ENCODE assay signal across 22 cellular contexts in genomic region chr4:57220734-57221133, GRCh38.
DNase-seq lines count a peak whose midpoint lies in the region; ATAC-seq and TF ChIP-seq lines count a peak whose summit lies in the region.
"Had no signal": no experiment of that assay in that cellular context is flagged by ENCODE, and none has a peak within 500 bp of the region (broad histone marks: within the 10 kb centered on the region; RNA-seq: fewer than 3 reads in every experiment).

No MANE protein-coding gene starts in this region.

- H3K27me3 Mint-ChIP-seq in nephron progenitor cell (ENCODE audit: low read depth, poor library complexity), result no peaks in the 10 kb centered on the region
- H3K27me3 Mint-ChIP-seq in activated T-cell treated with anti-CD3 and anti-CD28 coated beads, Interleukin-2, amount 50 U/mL, for 4 hours (ENCODE audit: low read depth), result no peaks in the 10 kb centered on the region
- H3K27me3 Mint-ChIP-seq in activated CD8-positive, alpha-beta T cell treated with anti-CD3 and anti-CD28 coated beads, Interleukin-2, amount 10 ng/mL, durations not matched to agents 7 days and 5 days (ENCODE audit: low read depth), result no peaks in the 10 kb centered on the region

- H3F3A ChIP-seq in PC-3 (ENCODE audit: low read length, unreplicated experiment), result no peaks in the 10 kb centered on the region

- H3K4me2 ChIP-seq in PC-3 (ENCODE audit: low read length), result no peak overlapping the region

- H3K4me3 ChIP-seq in PC-3 (ENCODE audit: low read length), result no peak overlapping the region
- H3K4me3 ChIP-seq: SJSA1 had no signal

- no peak overlapping the region for H2AFZ ChIP-seq in PC-3 (ENCODE audit: low read length)

- H4K20me1 ChIP-seq in PC-3 (ENCODE audit: low read length), result no peaks in the 10 kb centered on the region

- ATAC-seq in GM18867 (IDR thresholded peaks at IDR 0.05; ENCODE audit: unreplicated experiment) (peak; percentile 54), HG03103 (IDR thresholded peaks at IDR 0.05; ENCODE audit: low read depth, unreplicated experiment) (peak; percentile 60), PC-3 (no peak), HG02610 (IDR thresholded peaks at IDR 0.05; ENCODE audit: unreplicated experiment) (no peak)
- ATAC-seq in activated T-cell treated with anti-CD3 and anti-CD28 coated beads, Interleukin-2, amount 50 U/mL, for 4 hours, result no peak
- ATAC-seq in activated CD8-positive, alpha-beta T cell treated with anti-CD3 and anti-CD28 coated beads, Interleukin-2, amount 10 ng/mL, durations not matched to agents 7 days and 5 days, result no peak
- ATAC-seq: Right ventricle myocardium inferior had no signal

- peaks cover 18% of the 10 kb centered on the region for H3K9me3 Mint-ChIP-seq in nephron progenitor cell
- H3K9me3 Mint-ChIP-seq in activated T-cell treated with anti-CD3 and anti-CD28 coated beads, Interleukin-2, amount 50 U/mL, for 4 hours, result peaks cover 5% of the 10 kb centered on the region
- no peaks in the 10 kb centered on the region for H3K9me3 Mint-ChIP-seq in activated CD8-positive, alpha-beta T cell treated with anti-CD3 and anti-CD28 coated beads, Interleukin-2, amount 10 ng/mL, durations not matched to agents 7 days and 5 days (ENCODE audit: insufficient read depth)

- CTCF ChIA-PET in PC-3 (lab: Charles Lee), result no interaction called here
- CTCF ChIA-PET in activated CD8-positive, alpha-beta T cell treated with anti-CD3 and anti-CD28 coated beads, Interleukin-2, amount 10 ng/mL, durations not matched to agents 7 days and 5 days (lab: Charles Lee), result interaction anchor here (1.1 to 1.4 kb wide), 2 partner anchors 30 to 57 kb away, joined by 4 to 5 read pairs; no protein-coding TSS in a partner anchor

- H3K27ac Mint-ChIP-seq in nephron progenitor cell, result peak overlapping the region; percentile 57
- no peak overlapping the region for H3K27ac Mint-ChIP-seq in activated CD8-positive, alpha-beta T cell treated with anti-CD3 and anti-CD28 coated beads, Interleukin-2, amount 10 ng/mL, durations not matched to agents 7 days and 5 days
- H3K27ac Mint-ChIP-seq: CD8-positive, alpha-beta memory T cell had no signal

- POLR2A ChIA-PET in PC-3 (lab: Charles Lee; ENCODE audit: unreplicated experiment), result no interaction called here
- POLR2A ChIA-PET in activated CD8-positive, alpha-beta T cell treated with anti-CD3 and anti-CD28 coated beads, Interleukin-2, amount 10 ng/mL, durations not matched to agents 7 days and 5 days (lab: Charles Lee), result no interaction called here

- no peaks in the 10 kb centered on the region for H3K79me2 ChIP-seq in PC-3 (ENCODE audit: low read length)

- H3K27me3 ChIP-seq in PC-3 (ENCODE audit: low read length), result 0 out of 2 replicates have a peak, but pooled peaks cover 5% of the 10 kb centered on the region

- no peak overlapping the region for H3K9ac ChIP-seq in PC-3 (ENCODE audit: low read length)

- intact Hi-C loops in PC-3 (cut with micrococcal nuclease), result no loop called here

- H3K27ac ChIP-seq in PC-3 (ENCODE audit: low read length), result no peak overlapping the region
- H3K27ac ChIP-seq: C4-2B, SJSA1 had no signal

- TF ChIP-seq CTCF in PC-3 (conservative IDR thresholded peaks at IDR 0.05; ENCODE audit: low read depth, low read length) (no peak), nephron progenitor cell (IDR thresholded peaks at IDR 0.05) (no peak)

- H3K36me3 Mint-ChIP-seq in nephron progenitor cell (ENCODE audit: low read depth), result no peaks in the 10 kb centered on the region
- no peaks in the 10 kb centered on the region for H3K36me3 Mint-ChIP-seq in activated T-cell treated with anti-CD3 and anti-CD28 coated beads, Interleukin-2, amount 50 U/mL, for 4 hours (ENCODE audit: insufficient read depth)
- no peaks in the 10 kb centered on the region for H3K36me3 Mint-ChIP-seq in activated CD8-positive, alpha-beta T cell treated with anti-CD3 and anti-CD28 coated beads, Interleukin-2, amount 10 ng/mL, durations not matched to agents 7 days and 5 days (ENCODE audit: low read depth)
- H3K36me3 Mint-ChIP-seq: CD8-positive, alpha-beta memory T cell had no signal

- no peaks in the 10 kb centered on the region for H3K9me3 ChIP-seq in PC-3 (ENCODE audit: low read length)
- H3K9me3 ChIP-seq: SJSA1 had no signal

- H3K4me1 ChIP-seq in PC-3 (ENCODE audit: insufficient read depth, low read length), result no peaks in the 10 kb centered on the region
- H3K4me1 ChIP-seq: SJSA1 had no signal

- no TSS peak for BruUV-seq in PC-3 (replicated peaks; lab: Mats Ljungman, UMichigan)

- no peaks in the 10 kb centered on the region for H3K36me3 ChIP-seq in PC-3 (ENCODE audit: low read depth, low read length)
- H3K36me3 ChIP-seq: SJSA1 had no signal

- no peaks in the 10 kb centered on the region for H3K9me2 ChIP-seq in PC-3 (replicated peaks; ENCODE audit: low read length)

- H3K4me3 Mint-ChIP-seq in nephron progenitor cell, result no peak overlapping the region
- H3K4me3 Mint-ChIP-seq in activated T-cell treated with anti-CD3 and anti-CD28 coated beads, Interleukin-2, amount 50 U/mL, for 4 hours, result no peak overlapping the region
- H3K4me3 Mint-ChIP-seq in activated CD8-positive, alpha-beta T cell treated with anti-CD3 and anti-CD28 coated beads, Interleukin-2, amount 10 ng/mL, durations not matched to agents 7 days and 5 days, result no peak overlapping the region
- H3K4me3 Mint-ChIP-seq: CD8-positive, alpha-beta memory T cell had no signal

- peaks cover 8% of the 10 kb centered on the region for H3K4me1 Mint-ChIP-seq in nephron progenitor cell
- no peaks in the 10 kb centered on the region for H3K4me1 Mint-ChIP-seq in activated T-cell treated with anti-CD3 and anti-CD28 coated beads, Interleukin-2, amount 50 U/mL, for 4 hours (ENCODE audit: low read depth)
- H3K4me1 Mint-ChIP-seq in activated CD8-positive, alpha-beta T cell treated with anti-CD3 and anti-CD28 coated beads, Interleukin-2, amount 10 ng/mL, durations not matched to agents 7 days and 5 days (ENCODE audit: low read depth), result no peaks in the 10 kb centered on the region
- H3K4me1 Mint-ChIP-seq: CD8-positive, alpha-beta memory T cell had no signal

- DNase-seq in PC-3 (peak; percentile 12), nephron progenitor cell (no peak)
- no peak for DNase-seq in activated T-cell treated with anti-CD3 and anti-CD28 coated beads, Interleukin-2, amount 50 U/mL, for 4 hours
- no peak for DNase-seq in activated CD8-positive, alpha-beta T cell treated with anti-CD3 and anti-CD28 coated beads, Interleukin-2, amount 10 ng/mL, durations not matched to agents 7 days and 5 days
- DNase-seq: CD8-positive, alpha-beta memory T cell; DMS53; GF-D8; GOT3; HCEC 1CT; Kasumi-1; NCI-H1694; NCI-H2081; NCI-H2171; NCI-H524 treated with DMSO at 0.1 percent for 48 hours; NCI-H82; OCI-M1 had no signal

Comparison
In these comparisons a context has a peak if more than half of its experiments do, and no peak if none do; other contexts are left out.
1. ATAC-seq: peak in GM18867 (single experiment) and HG03103 (single experiment); none in PC-3 (single experiment), activated T-cell treated with anti-CD3 and anti-CD28 coated beads, Interleukin-2, amount 50 U/mL, for 4 hours (0 of 2), activated CD8-positive, alpha-beta T cell treated with anti-CD3 and anti-CD28 coated beads, Interleukin-2, amount 10 ng/mL, durations not matched to agents 7 days and 5 days (single experiment) and HG02610 (single experiment).